Comparison of ENCODE assay signal across 9 cellular contexts in genomic region chr9:21560281-21560745, GRCh38.
DNase-seq lines count a peak whose midpoint lies in the region; ATAC-seq and TF ChIP-seq lines count a peak whose summit lies in the region.
"Had no signal": no experiment of that assay in that cellular context is flagged by ENCODE, and none has a peak within 500 bp of the region (broad histone marks: within the 10 kb centered on the region; RNA-seq: fewer than 3 reads in every experiment).

No MANE protein-coding gene starts in this region.

- WGBS in liver, result 42% methylated on average over 12 of the region's 12 CpGs
- WGBS in right lobe of liver (ENCODE audit: insufficient coverage, low coverage, low lambda C conversion rate, missing lambda C conversion rate), result 18% methylated on average over 11 of the region's 12 CpGs

- no peak for TF ChIP-seq POLR2A in right lobe of liver (IDR thresholded peaks at IDR 0.05)

- TF ChIP-seq CTCF in liver (IDR thresholded peaks at IDR 0.05; ENCODE audit: low read depth, low read length, missing input control), result no peak
- no peak for TF ChIP-seq CTCF in right lobe of liver (IDR thresholded peaks at IDR 0.05)

- no peak overlapping the region for H3K9ac ChIP-seq in liver (ENCODE audit: low read depth in 1 of 2, low read length in 2 of 2)
- peak overlapping the region; percentile 80 for H3K9ac ChIP-seq in mucosa of stomach (ENCODE audit: low read length)

- ATAC-seq in right lobe of liver, result no peak
- no peak for ATAC-seq in HG03095 (IDR thresholded peaks at IDR 0.05; ENCODE audit: unreplicated experiment)

- H3K4me3 ChIP-seq in liver (ENCODE audit: low read depth in 1 of 3, low read length in 3 of 3) (peak overlapping the region in 2 of 3 donors; percentile 35 to 62), right lobe of liver (no peak overlapping the region), mucosa of stomach (ENCODE audit: low read length) (no peak overlapping the region), SJCRH30 (no peak overlapping the region; the same call in 1 of the 2 replicates)

- H3K36me3 ChIP-seq in liver (ENCODE audit: control insufficient read depth in 4 of 4, insufficient read depth in 3 of 4, low read depth in 1 of 4, low read length in 3 of 4) (no peaks in the 10 kb centered on the region), right lobe of liver (no peaks in the 10 kb centered on the region), mucosa of stomach (ENCODE audit: control insufficient read depth, insufficient read depth, low read length) (no peaks in the 10 kb centered on the region), SJCRH30 (no peaks in the 10 kb centered on the region)

- H3K9me3 ChIP-seq in liver (ENCODE audit: control insufficient read depth in 4 of 4, low read length in 3 of 4), result peaks cover 0 to 3% (median 1%) of the 10 kb centered on the region in 4 donors
- H3K9me3 ChIP-seq in right lobe of liver, result no peaks in the 10 kb centered on the region
- no peaks in the 10 kb centered on the region for H3K9me3 ChIP-seq in mucosa of stomach (ENCODE audit: control insufficient read depth, low read length)
- H3K9me3 ChIP-seq in SJCRH30 (replicated peaks), result no peaks in the 10 kb centered on the region

- peaks cover 0 to 31% (median 11%) of the 10 kb centered on the region in 4 donors for H3K27me3 ChIP-seq in liver (ENCODE audit: control insufficient read depth in 4 of 4, insufficient read depth in 4 of 4, low read length in 3 of 4)
- H3K27me3 ChIP-seq in right lobe of liver, result peaks cover 14 to 25% of the 10 kb centered on the region in 2 donors
- peaks cover 4% of the 10 kb centered on the region for H3K27me3 ChIP-seq in mucosa of stomach (ENCODE audit: control insufficient read depth, insufficient read depth, low read length)
- H3K27me3 ChIP-seq in SJCRH30, result no peaks in the 10 kb centered on the region

- TF ChIP-seq RAD21 in liver (IDR thresholded peaks at IDR 0.05), result no peak

- H3K27ac ChIP-seq in liver (ENCODE audit: low read depth in 1 of 2, low read length in 2 of 2) (no peak overlapping the region), right lobe of liver (no peak overlapping the region), SJCRH30 (no peak overlapping the region)

- DNase-seq in right lobe of liver (no peak), cerebellum (ENCODE audit: low spot score) (peak; percentile 1), SJCRH30 (no peak), NCI-H2227 treated with DMSO at 0.1 percent for 48 hours (lab: John Stamatoyannopoulos, UW) (no peak), Kasumi-1 (lab: John Stamatoyannopoulos, UW) (no peak)
- DNase-seq: DMS79 treated with DMSO at 0.1 percent for 48 hours had no signal

- H3K4me1 ChIP-seq in liver (ENCODE audit: control insufficient read depth in 4 of 4, insufficient read depth in 4 of 4, low read length in 3 of 4) (peaks cover 11 to 18% (median 13%) of the 10 kb centered on the region in 4 donors), right lobe of liver (peaks cover 0 to 13% (median 0%) of the 10 kb centered on the region in 4 donors), mucosa of stomach (ENCODE audit: control insufficient read depth, insufficient read depth, low read length) (peaks cover 8% of the 10 kb centered on the region), SJCRH30 (no peaks in the 10 kb centered on the region)

- intact Hi-C loops in right lobe of liver (cut with DNase I), result no loop called here

TF ChIP-seq in liver, 16 proteins besides CTCF, POLR2A, EP300 and RAD21:
- no peak for TF ChIP-seq HNF4G (IDR thresholded peaks at IDR 0.05)
- no peak for TF ChIP-seq EGR1 (IDR thresholded peaks at IDR 0.05; ENCODE audit: low read depth in 2 of 2)
- no peak for TF ChIP-seq FOXA2 (IDR thresholded peaks at IDR 0.05)
- TF ChIP-seq, protein P1, sequence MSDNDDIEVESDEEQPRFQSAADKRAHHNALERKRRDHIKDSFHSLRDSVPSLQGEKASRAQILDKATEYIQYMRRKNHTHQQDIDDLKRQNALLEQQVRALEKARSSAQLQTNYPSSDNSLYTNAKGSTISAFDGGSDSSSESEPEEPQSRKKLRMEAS (IDR thresholded peaks at IDR 0.05), result no peak
- TF ChIP-seq NR2F2 (IDR thresholded peaks at IDR 0.05), result no peak
- TF ChIP-seq RXRA (IDR thresholded peaks at IDR 0.05), result no peak
- TF ChIP-seq ZBTB33 (IDR thresholded peaks at IDR 0.05), result no peak
- no peak for TF ChIP-seq JUND (IDR thresholded peaks at IDR 0.05)
- no peak for TF ChIP-seq TAF1 (conservative IDR thresholded peaks at IDR 0.05)
- no peak for TF ChIP-seq ATF3 (IDR thresholded peaks at IDR 0.05)
- TF ChIP-seq HNF4A (conservative IDR thresholded peaks at IDR 0.05), result no peak
- TF ChIP-seq GABPA (IDR thresholded peaks at IDR 0.05 in 1 of 2, conservative IDR thresholded peaks at IDR 0.05 in 1 of 2), result no peak
- TF ChIP-seq FOXA1 (IDR thresholded peaks at IDR 0.05), result no peak
- no peak for TF ChIP-seq YY1 (IDR thresholded peaks at IDR 0.05)
- no peak for TF ChIP-seq SP1 (IDR thresholded peaks at IDR 0.05)
- no peak for TF ChIP-seq REST (IDR thresholded peaks at IDR 0.05)

Comparison
In these comparisons a context has a peak if more than half of its experiments do, and no peak if none do; other contexts are left out.
1. H3K4me3 ChIP-seq: peak in liver (2 of 3); none in right lobe of liver (0 of 3), mucosa of stomach (single experiment) and SJCRH30 (single experiment).